In genomic region chr3:97795951-97796350, GRCh38 we compare ENCODE assay signal across 39 cellular contexts.
"Had no signal": no experiment of that assay in that cellular context is flagged by ENCODE, and none has a peak within 500 bp of the region (broad histone marks: within the 10 kb centered on the region; RNA-seq: fewer than 3 reads in every experiment).

No MANE protein-coding gene starts in this region.

- H3K4me1 Mint-ChIP-seq: activated naive CD4-positive, alpha-beta T cell treated with anti-CD3 and anti-CD28 coated beads, Interleukin-2, amount 10 ng/mL, durations not matched to agents 7 days and 5 days; activated naive CD4-positive, alpha-beta T cell treated with anti-CD3 and anti-CD28 coated beads, Interleukin-2, amount 50 U/mL, for 24 hours; activated naive CD8-positive, alpha-beta T cell treated with anti-CD3 and anti-CD28 coated beads for 36 hours; activated naive CD8-positive, alpha-beta T cell treated with anti-CD3 and anti-CD28 coated beads, Interleukin-2, amount 50 U/mL, for 24 hours; activated T-helper 17 cell treated with anti-CD3 and anti-CD28 coated beads, Interleukin-2, amount 50 U/mL, for 72 hours; brain; central memory CD8-positive, alpha-beta T cell had no signal

- H3K27me3 Mint-ChIP-seq: activated naive CD4-positive, alpha-beta T cell treated with anti-CD3 and anti-CD28 coated beads, Interleukin-2, amount 10 ng/mL, durations not matched to agents 7 days and 5 days; activated naive CD4-positive, alpha-beta T cell treated with anti-CD3 and anti-CD28 coated beads, Interleukin-2, amount 50 U/mL, for 24 hours; activated naive CD8-positive, alpha-beta T cell; activated naive CD8-positive, alpha-beta T cell treated with anti-CD3 and anti-CD28 coated beads for 36 hours; activated naive CD8-positive, alpha-beta T cell treated with anti-CD3 and anti-CD28 coated beads, Interleukin-2, amount 10 ng/mL, durations not matched to agents 7 days and 5 days; activated naive CD8-positive, alpha-beta T cell treated with anti-CD3 and anti-CD28 coated beads, Interleukin-2, amount 50 U/mL, for 24 hours; activated T-cell treated with anti-CD3 and anti-CD28 coated beads, Interleukin-2, amount 50 U/mL, for 24 hours; activated T-helper 17 cell treated with anti-CD3 and anti-CD28 coated beads, Interleukin-2, amount 50 U/mL, for 72 hours; central memory CD8-positive, alpha-beta T cell had no signal

- H3K27ac Mint-ChIP-seq: activated naive CD4-positive, alpha-beta T cell treated with anti-CD3 and anti-CD28 coated beads for 36 hours; activated naive CD4-positive, alpha-beta T cell treated with anti-CD3 and anti-CD28 coated beads, Interleukin-2, amount 10 ng/mL, durations not matched to agents 7 days and 5 days; activated naive CD4-positive, alpha-beta T cell treated with anti-CD3 and anti-CD28 coated beads, Interleukin-2, amount 50 U/mL, for 24 hours; activated naive CD4-positive, alpha-beta T cell treated with anti-CD3 and anti-CD28 coated beads, Interleukin-2, amount 50 U/mL, for 72 hours; activated naive CD8-positive, alpha-beta T cell; activated naive CD8-positive, alpha-beta T cell treated with anti-CD3 and anti-CD28 coated beads for 36 hours; activated naive CD8-positive, alpha-beta T cell treated with anti-CD3 and anti-CD28 coated beads, Interleukin-2, amount 10 ng/mL, durations not matched to agents 7 days and 5 days; activated naive CD8-positive, alpha-beta T cell treated with anti-CD3 and anti-CD28 coated beads, Interleukin-2, amount 50 U/mL, for 24 hours; activated T-cell treated with anti-CD3 and anti-CD28 coated beads, Interleukin-2, amount 50 U/mL, for 24 hours; activated T-cell treated with anti-CD3 and anti-CD28 coated beads, Interleukin-2, amount 50 U/mL, for 72 hours; activated T-helper 1 cell treated with anti-CD3 and anti-CD28 coated beads, Interleukin-12 subunit alpha, Interleukin-12 subunit beta, Interleukin-2, Interleukin-4 antibody, amounts not matched to agents 30 ng/mL and 10 ng/mL and 1 ng/mL, durations not matched to agents 14 hours and 24 hours and 36 hours; activated T-helper 17 cell treated with anti-CD3 and anti-CD28 coated beads, Interleukin-2, amount 50 U/mL, for 72 hours; activated T-helper 2 cell treated with anti-CD3 and anti-CD28 coated beads, Interferon-gamma antibody, Interleukin-2, Interleukin-4, amounts not matched to agents 10 μg/mL and 5 μg/mL and 100 μg/mL, durations not matched to agents 14 hours and 24 hours and 36 hours; brain had no signal

- H3K27ac ChIP-seq: adrenal gland, ascending aorta, body of pancreas, brain microvascular endothelial cell, breast epithelium, cardiac muscle cell had no signal

- H3K27me3 ChIP-seq: adrenal gland, ascending aorta, body of pancreas, brain microvascular endothelial cell, breast epithelium, cardiac muscle cell had no signal

- H3K9me3 ChIP-seq: adrenal gland, ascending aorta, body of pancreas, breast epithelium had no signal

- H3K36me3 Mint-ChIP-seq: activated naive CD4-positive, alpha-beta T cell treated with anti-CD3 and anti-CD28 coated beads, Interleukin-2, amount 10 ng/mL, durations not matched to agents 7 days and 5 days; activated naive CD4-positive, alpha-beta T cell treated with anti-CD3 and anti-CD28 coated beads, Interleukin-2, amount 50 U/mL, for 24 hours; activated naive CD4-positive, alpha-beta T cell treated with anti-CD3 and anti-CD28 coated beads, Interleukin-2, amount 50 U/mL, for 72 hours; activated naive CD8-positive, alpha-beta T cell treated with anti-CD3 and anti-CD28 coated beads for 36 hours; activated naive CD8-positive, alpha-beta T cell treated with anti-CD3 and anti-CD28 coated beads, Interleukin-2, amount 10 ng/mL, durations not matched to agents 7 days and 5 days had no signal

- H3K4me3 Mint-ChIP-seq: activated naive CD4-positive, alpha-beta T cell treated with anti-CD3 and anti-CD28 coated beads for 36 hours; activated naive CD4-positive, alpha-beta T cell treated with anti-CD3 and anti-CD28 coated beads, Interleukin-2, amount 10 ng/mL, durations not matched to agents 7 days and 5 days; activated naive CD4-positive, alpha-beta T cell treated with anti-CD3 and anti-CD28 coated beads, Interleukin-2, amount 50 U/mL, for 24 hours; activated naive CD8-positive, alpha-beta T cell; activated naive CD8-positive, alpha-beta T cell treated with anti-CD3 and anti-CD28 coated beads for 36 hours; activated naive CD8-positive, alpha-beta T cell treated with anti-CD3 and anti-CD28 coated beads, Interleukin-2, amount 10 ng/mL, durations not matched to agents 7 days and 5 days; activated naive CD8-positive, alpha-beta T cell treated with anti-CD3 and anti-CD28 coated beads, Interleukin-2, amount 50 U/mL, for 24 hours; activated T-cell treated with anti-CD3 and anti-CD28 coated beads, Interleukin-2, amount 50 U/mL, for 24 hours; activated T-cell treated with anti-CD3 and anti-CD28 coated beads, Interleukin-2, amount 50 U/mL, for 4 hours; activated T-cell treated with anti-CD3 and anti-CD28 coated beads, Interleukin-2, amount 50 U/mL, for 72 hours; activated T-helper 1 cell treated with anti-CD3 and anti-CD28 coated beads, Interleukin-12 subunit alpha, Interleukin-12 subunit beta, Interleukin-2, Interleukin-4 antibody, amounts not matched to agents 30 ng/mL and 10 ng/mL and 1 ng/mL, durations not matched to agents 14 hours and 24 hours and 36 hours; activated T-helper 17 cell treated with anti-CD3 and anti-CD28 coated beads, Interleukin-2, amount 50 U/mL, for 72 hours; brain; central memory CD8-positive, alpha-beta T cell had no signal

- H3K36me3 ChIP-seq: adrenal gland, brain microvascular endothelial cell, breast epithelium, cardiac muscle cell had no signal

- ATAC-seq: activated naive CD4-positive, alpha-beta T cell treated with anti-CD3 and anti-CD28 coated beads, Interleukin-2, amount 50 U/mL, for 72 hours; activated naive CD8-positive, alpha-beta T cell treated with anti-CD3 and anti-CD28 coated beads, Interleukin-2, amount 50 U/mL, for 24 hours; activated T-cell treated with anti-CD3 and anti-CD28 coated beads, Interleukin-2, amount 50 U/mL, for 4 hours; activated T-cell treated with anti-CD3 and anti-CD28 coated beads, Interleukin-2, amount 50 U/mL, for 72 hours; activated T-helper 17 cell treated with anti-CD3 and anti-CD28 coated beads, Interleukin-2, amount 50 U/mL, for 72 hours; body of pancreas had no signal

- FAIRE-seq: bronchial epithelial cell had no signal

- H3K4me3 ChIP-seq: adrenal gland, ascending aorta, body of pancreas, breast epithelium, cardiac muscle cell had no signal

- H3K9me3 Mint-ChIP-seq: activated naive CD4-positive, alpha-beta T cell treated with anti-CD3 and anti-CD28 coated beads for 36 hours; activated naive CD4-positive, alpha-beta T cell treated with anti-CD3 and anti-CD28 coated beads, Interleukin-2, amount 10 ng/mL, durations not matched to agents 7 days and 5 days; activated naive CD4-positive, alpha-beta T cell treated with anti-CD3 and anti-CD28 coated beads, Interleukin-2, amount 50 U/mL, for 24 hours; activated naive CD4-positive, alpha-beta T cell treated with anti-CD3 and anti-CD28 coated beads, Interleukin-2, amount 50 U/mL, for 72 hours; activated naive CD8-positive, alpha-beta T cell treated with anti-CD3 and anti-CD28 coated beads for 36 hours; activated naive CD8-positive, alpha-beta T cell treated with anti-CD3 and anti-CD28 coated beads, Interleukin-2, amount 10 ng/mL, durations not matched to agents 7 days and 5 days; activated naive CD8-positive, alpha-beta T cell treated with anti-CD3 and anti-CD28 coated beads, Interleukin-2, amount 50 U/mL, for 24 hours; activated T-cell treated with anti-CD3 and anti-CD28 coated beads, Interleukin-2, amount 50 U/mL, for 24 hours; activated T-cell treated with anti-CD3 and anti-CD28 coated beads, Interleukin-2, amount 50 U/mL, for 4 hours; activated T-cell treated with anti-CD3 and anti-CD28 coated beads, Interleukin-2, amount 50 U/mL, for 72 hours; activated T-helper 1 cell treated with anti-CD3 and anti-CD28 coated beads, Interleukin-12 subunit alpha, Interleukin-12 subunit beta, Interleukin-2, Interleukin-4 antibody, amounts not matched to agents 30 ng/mL and 10 ng/mL and 1 ng/mL, durations not matched to agents 14 hours and 24 hours and 36 hours; activated T-helper 17 cell treated with anti-CD3 and anti-CD28 coated beads, Interleukin-2, amount 50 U/mL, for 72 hours; activated T-helper 2 cell treated with anti-CD3 and anti-CD28 coated beads, Interferon-gamma antibody, Interleukin-2, Interleukin-4, amounts not matched to agents 10 μg/mL and 5 μg/mL and 100 μg/mL, durations not matched to agents 14 hours and 24 hours and 36 hours; brain; central memory CD8-positive, alpha-beta T cell had no signal

- DNase-seq: activated effector memory CD4-positive, alpha-beta T cell treated with anti-CD3 and anti-CD28 coated beads, Interleukin-2, amount 50 U/mL, for 16 hours; activated effector memory CD4-positive, alpha-beta T cell treated with Interleukin-2 at 50 U/mL for 16 hours; activated gamma-delta T cell; activated gamma-delta T cell treated with Interleukin-2 at 50 U/mL for 16 hours; activated naive CD4-positive, alpha-beta T cell; activated naive CD4-positive, alpha-beta T cell treated with anti-CD3 and anti-CD28 coated beads for 36 hours; activated naive CD4-positive, alpha-beta T cell treated with anti-CD3 and anti-CD28 coated beads, Interleukin-2, amount 10 ng/mL, durations not matched to agents 7 days and 5 days; activated naive CD4-positive, alpha-beta T cell treated with anti-CD3 and anti-CD28 coated beads, Interleukin-2, amount 50 U/mL, for 16 hours; activated naive CD4-positive, alpha-beta T cell treated with Interleukin-2 at 50 U/mL for 16 hours; activated naive CD8-positive, alpha-beta T cell treated with anti-CD3 and anti-CD28 coated beads for 36 hours; activated naive CD8-positive, alpha-beta T cell treated with anti-CD3 and anti-CD28 coated beads, Interleukin-2, amount 10 ng/mL, durations not matched to agents 7 days and 5 days; activated naive CD8-positive, alpha-beta T cell treated with anti-CD3 and anti-CD28 coated beads, Interleukin-2, amount 50 U/mL, for 24 hours; activated T-cell treated with anti-CD3 and anti-CD28 coated beads, Interleukin-2, amount 50 U/mL, for 1 hour; activated T-cell treated with anti-CD3 and anti-CD28 coated beads, Interleukin-2, amount 50 U/mL, for 24 hours; activated T-cell treated with anti-CD3 and anti-CD28 coated beads, Interleukin-2, amount 50 U/mL, for 4 hours; activated T-cell treated with anti-CD3 and anti-CD28 coated beads, Interleukin-2, amount 50 U/mL, for 48 hours; activated T-cell treated with anti-CD3 and anti-CD28 coated beads, Interleukin-2, amount 50 U/mL, for 72 hours; adrenal gland; amniotic stem cell; amygdala; anterior cingulate cortex; aorta; body of pancreas; brain microvascular endothelial cell; caudate nucleus; central memory CD4-positive, alpha-beta T cell; cerebellar nuclear complex had no signal

- H3K4me1 ChIP-seq: adrenal gland, ascending aorta, body of pancreas, breast epithelium had no signal
